In the genomic region with DNA sequence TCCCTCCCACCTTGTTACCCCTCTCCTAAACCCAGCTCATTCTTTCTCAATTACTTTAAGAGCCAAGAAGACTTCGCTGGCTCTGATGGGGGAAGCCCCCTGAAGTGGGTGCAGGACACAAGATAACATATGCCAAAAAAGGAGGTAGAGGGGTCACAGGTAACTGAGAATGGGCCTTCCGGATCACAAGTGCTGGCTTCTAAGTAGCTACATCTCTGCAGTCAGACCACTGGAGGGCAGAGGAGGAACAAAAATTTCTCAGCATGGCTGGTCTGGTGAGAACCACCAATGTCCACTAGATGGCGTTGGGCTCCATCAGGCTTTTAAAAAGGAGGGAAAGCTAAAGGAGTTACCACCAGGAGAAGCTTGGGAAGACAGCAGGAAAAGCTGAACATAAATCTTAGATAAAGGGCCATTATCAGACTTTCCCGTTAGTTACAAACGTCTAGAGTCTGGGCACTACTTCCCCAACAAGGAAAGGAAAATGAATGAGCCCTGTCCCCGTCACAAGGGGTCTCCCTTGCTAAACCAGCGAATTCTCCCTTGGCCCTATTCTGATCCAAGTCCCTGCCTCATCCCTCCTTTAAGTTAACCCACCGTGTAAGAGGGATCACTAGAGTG, we compare ENCODE assay signal across 8 cellular contexts. TPM values are rescaled to one million over a fixed set of nuclear protein-coding genes. Genes with fewer than 3 reads are reported as not detected.
DNase-seq lines count a peak whose midpoint lies in the region; ATAC-seq, FAIRE-seq and TF ChIP-seq lines count a peak whose summit lies in the region.

No MANE protein-coding gene starts in this region.

- FAIRE-seq in TTC549 (lab: Jason Lieb, UNC) = peak; percentile 71

- ATAC-seq in GM18502 (IDR thresholded peaks at IDR 0.05; ENCODE audit: poor library complexity, unreplicated experiment) (peak; percentile 72), HG03103 (IDR thresholded peaks at IDR 0.05; ENCODE audit: low read depth, unreplicated experiment) (peak; percentile 65), right lobe of liver (peak; percentile 80 to 87 (median 83)), HG03139 (IDR thresholded peaks at IDR 0.05; ENCODE audit: unreplicated experiment) (no peak)

- H3K4me3 ChIP-seq in right lobe of liver = no peak overlapping the region

- DNase-seq in cerebellar cortex (ENCODE audit: low spot score) (peak; percentile 96), right lobe of liver (peak in 2 of 3 donors; percentile 57 to 79), nucleus accumbens (lab: John Stamatoyannopoulos, UW) (no peak)
- DNase-seq in stimulated activated CD4-positive, alpha-beta T cell treated with anti-CD3 and anti-CD28 coated beads, TNF-alpha, amount 100 ng/mL, for 4 hours (ENCODE audit: low read depth in 3 of 3) = peak; percentile 31 to 53 (median 53)

- H3K27me3 ChIP-seq in right lobe of liver = no peaks in the 10 kb centered on the region

- WGBS in right lobe of liver (ENCODE audit: insufficient coverage, low coverage, low lambda C conversion rate, missing lambda C conversion rate) = 20% methylated on average over 7 of the region's 8 CpGs

- intact Hi-C loops in right lobe of liver (cut with DNase I) = no loop called here

- no peaks in the 10 kb centered on the region for H3K9me3 ChIP-seq in right lobe of liver

- TF ChIP-seq CTCF in right lobe of liver (IDR thresholded peaks at IDR 0.05) = peak; percentile 96 to 99 (median 98)

- TF ChIP-seq POLR2A in right lobe of liver (IDR thresholded peaks at IDR 0.05) = no peak

- H3K36me3 ChIP-seq in right lobe of liver = peaks cover 6 to 62% (median 32%) of the 10 kb centered on the region in 4 donors

- peaks cover 0 to 10% (median 5%) of the 10 kb centered on the region in 4 donors for H3K4me1 ChIP-seq in right lobe of liver

- no peak overlapping the region for H3K27ac ChIP-seq in right lobe of liver

RNA-seq across cellular contexts. Expression of a gene that starts 11.6 kb away (rescaled TPM):
- under 1 TPM; 0.26 to 0.74 (median 0.54) TPM for total RNA-seq in right lobe of liver

RNA-seq across cellular contexts. Expression of a gene that starts 26.0 kb away (rescaled TPM):
- total RNA-seq in right lobe of liver = 10 to 100 TPM; 40.5 to 66.1 (median 52.9) TPM

RNA-seq across cellular contexts. Expression of a gene that starts 26.4 kb away (rescaled TPM):
- total RNA-seq in right lobe of liver = 10 to 100 TPM; 10.7 to 22.6 (median 14.1) TPM

RNA-seq across cellular contexts. Expression of a gene that starts 26.9 kb away (rescaled TPM):
- not detected for total RNA-seq in right lobe of liver

RNA-seq across cellular contexts. Expression of a gene that starts 34.2 kb away (rescaled TPM):
- 10 to 100 TPM; 51.2 to 93.5 (median 59.1) TPM for total RNA-seq in right lobe of liver

Comparison
In these comparisons a context has a peak if more than half of its experiments do, and no peak if none do; other contexts are left out.
1. DNase-seq: peak in cerebellar cortex (single experiment), right lobe of liver (2 of 3) and stimulated activated CD4-positive, alpha-beta T cell treated with anti-CD3 and anti-CD28 coated beads, TNF-alpha, amount 100 ng/mL, for 4 hours (3 of 3); none in nucleus accumbens (0 of 56).